ENCODE assay signal across 8 cellular contexts in the genomic region with DNA sequence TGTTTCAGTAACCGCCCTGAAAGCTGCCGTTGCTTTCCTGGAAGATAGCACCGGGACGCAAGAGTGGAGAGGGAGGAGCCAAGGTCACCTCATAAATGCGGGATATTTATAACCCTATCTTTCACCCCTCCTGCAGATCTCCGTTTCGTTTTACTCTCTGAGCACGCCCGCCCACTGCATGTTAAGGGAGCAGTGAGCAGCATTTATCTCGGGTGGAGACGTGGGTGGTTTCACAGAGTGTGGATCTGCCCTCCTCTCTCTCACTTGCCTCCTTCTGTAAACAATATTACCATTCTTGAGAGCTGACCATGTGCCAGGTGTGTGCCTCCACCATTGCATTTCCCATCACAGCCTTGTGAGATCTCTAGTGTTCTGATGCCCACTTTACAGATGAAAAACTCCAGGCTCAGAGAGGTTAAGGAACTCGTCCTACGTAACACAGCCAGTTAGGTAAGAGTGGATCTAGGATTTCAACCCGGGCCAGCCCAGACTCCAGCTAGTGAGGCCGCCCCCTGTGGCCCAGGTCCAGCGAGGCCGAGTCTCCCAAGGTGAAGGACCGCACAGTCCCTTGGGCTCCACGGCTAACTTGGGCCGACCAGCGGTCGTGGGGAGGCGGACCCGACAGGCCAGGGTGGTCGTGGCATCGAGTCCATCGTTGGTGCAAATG. TPM values are rescaled to one million over a fixed set of nuclear protein-coding genes. Genes with fewer than 3 reads are reported as not detected.
DNase-seq lines count a peak whose midpoint lies in the region; ATAC-seq and TF ChIP-seq lines count a peak whose summit lies in the region.

No MANE protein-coding gene starts in this region.

- peak overlapping the region; percentile 80 to 93 (median 90) for H3K4me3 Mint-ChIP-seq in naive B cell

- no peaks in the 10 kb centered on the region for H3K27me3 Mint-ChIP-seq in naive B cell

- TF ChIP-seq CTCF in LNCaP clone FGC (IDR thresholded peaks at IDR 0.05; ENCODE audit: control insufficient read depth, extremely low read depth, insufficient read depth) (no peak), WERI-Rb-1 (IDR thresholded peaks at IDR 0.05; ENCODE audit: low read depth, low read length) (no peak), esophagus muscularis mucosa (IDR thresholded peaks at IDR 0.05) (no peak), upper lobe of left lung (IDR thresholded peaks at IDR 0.05) (peak in 1 of 6 experiments; percentile 22)

- DNase-seq in LNCaP clone FGC (ENCODE audit: low read depth) (peak; percentile 96), WERI-Rb-1 (peak; percentile 70), esophagus muscularis mucosa (ENCODE audit: extremely low spot score) (no peak), naive B cell (peak; percentile 54), upper lobe of left lung (peak in 1 of 2 donors; percentile 84), activated gamma-delta T cell (lab: John Stamatoyannopoulos, UW) (no peak)

- H3K36me3 ChIP-seq in WERI-Rb-1 (no peaks in the 10 kb centered on the region), esophagus muscularis mucosa (no peaks in the 10 kb centered on the region), upper lobe of left lung (no peaks in the 10 kb centered on the region)

- ATAC-seq in GM21786 (IDR thresholded peaks at IDR 0.05; ENCODE audit: unreplicated experiment) (peak; percentile 29), naive B cell (ENCODE audit: low read depth in 2 of 2) (peak; percentile 56 to 65), upper lobe of left lung (ENCODE audit: low FRiP score in 2 of 2) (peak; percentile 77 to 92)

- H3K27ac ChIP-seq in WERI-Rb-1 (peak overlapping the region; percentile 89), esophagus muscularis mucosa (replicated peaks in 1 of 4) (peak overlapping the region; percentile 94 to 100 (median 97)), upper lobe of left lung (peak overlapping the region; percentile 84 to 99 (median 94))

- no peaks in the 10 kb centered on the region for H3K27me3 ChIP-seq in WERI-Rb-1 (ENCODE audit: insufficient read depth, low read depth, severe bottlenecking)
- H3K27me3 ChIP-seq in esophagus muscularis mucosa: peaks cover 0 to 4% (median 1%) of the 10 kb centered on the region in 4 donors
- H3K27me3 ChIP-seq in upper lobe of left lung: no peaks in the 10 kb centered on the region

- H3K4me3 ChIP-seq in GM08714 (ENCODE audit: low read length): peak overlapping the region; percentile 51; the same call in 1 of the 2 replicates
- H3K4me3 ChIP-seq in LNCaP clone FGC (ENCODE audit: low read depth, low read length): peak overlapping the region; percentile 60
- H3K4me3 ChIP-seq in WERI-Rb-1 (ENCODE audit: low read depth, low read length): peak overlapping the region; percentile 71
- peak overlapping the region; percentile 73 to 95 (median 86) for H3K4me3 ChIP-seq in esophagus muscularis mucosa
- H3K4me3 ChIP-seq in upper lobe of left lung: peak overlapping the region in 3 of 4 donors; percentile 62 to 90 (median 87)

- intact Hi-C loops in esophagus muscularis mucosa (cut with DNase I): no loop called here

- H3K9me3 Mint-ChIP-seq in naive B cell: no peaks in the 10 kb centered on the region

- H3K4me1 ChIP-seq in esophagus muscularis mucosa (peaks cover 22 to 89% (median 76%) of the 10 kb centered on the region in 4 donors), upper lobe of left lung (peaks cover 15 to 55% (median 34%) of the 10 kb centered on the region in 4 donors)

- no peak for TF ChIP-seq POLR2A in esophagus muscularis mucosa (IDR thresholded peaks at IDR 0.05; ENCODE audit: low read depth)
- TF ChIP-seq POLR2A in upper lobe of left lung (IDR thresholded peaks at IDR 0.05): peak in 1 of 4 donors; percentile 54

- peaks cover 5 to 7% of the 10 kb centered on the region in 2 donors for H3K36me3 Mint-ChIP-seq in naive B cell

- 26% methylated on average over 15 of the region's 27 CpGs for WGBS in esophagus muscularis mucosa
- 14 to 22% methylated on average over 16 to 27 of the region's 27 CpGs for WGBS in upper lobe of left lung, 2 donors

- peaks cover 41 to 77% (median 68%) of the 10 kb centered on the region in 3 donors for H3K4me1 Mint-ChIP-seq in naive B cell

- H3K27ac Mint-ChIP-seq in naive B cell: peak overlapping the region; percentile 87 to 99 (median 94)

- H3K9me3 ChIP-seq in WERI-Rb-1 (ENCODE audit: severe bottlenecking) (no peaks in the 10 kb centered on the region), esophagus muscularis mucosa (no peaks in the 10 kb centered on the region), upper lobe of left lung (no peaks in the 10 kb centered on the region)

- TF ChIP-seq EP300 in esophagus muscularis mucosa (IDR thresholded peaks at IDR 0.05): peak; percentile 94
- peak in 2 of 4 donors; percentile 91 to 99 for TF ChIP-seq EP300 in upper lobe of left lung (IDR thresholded peaks at IDR 0.05)

RNA-seq across cellular contexts. Expression of gene SEMA4B, which starts 16.9 kb away (rescaled TPM):
- total RNA-seq in esophagus muscularis mucosa (10 to 100 TPM; 30.7 to 68.3 (median 43.4) TPM), upper lobe of left lung (10 to 100 TPM; 47.6 to 81.3 (median 55.9) TPM)
- 100 to 1,000 TPM in 4 of 6 donors, 10 to 100 TPM in 2; 96.8 to 172 (median 103) TPM for polyA plus RNA-seq in naive B cell (ENCODE audit: low read depth in 6 of 6)

RNA-seq across cellular contexts. Expression of gene CIB1, which starts 49.5 kb away (rescaled TPM):
- total RNA-seq in esophagus muscularis mucosa (10 to 100 TPM; 27.2 to 49.0 (median 33.8) TPM), upper lobe of left lung (10 to 100 TPM; 40.9 to 89.6 (median 75.5) TPM)
- 100 to 1,000 TPM; 204 to 259 (median 235) TPM for polyA plus RNA-seq in naive B cell (ENCODE audit: low read depth in 6 of 6)

RNA-seq across cellular contexts. Expression of gene GDPGP1, which starts 49.8 kb away (rescaled TPM):
- total RNA-seq in esophagus muscularis mucosa (1 to 10 TPM; 3.8 to 7.4 (median 5.3) TPM), upper lobe of left lung (10 to 100 TPM in 3 of 6 donors, 1 to 10 TPM in 3; 7.2 to 27.2 (median 10.3) TPM)
- polyA plus RNA-seq in naive B cell (ENCODE audit: low read depth in 6 of 6): 1 to 10 TPM in 4 of 6 donors, under 1 TPM in 2; 0.70 to 2.1 (median 1.3) TPM

Comparison
In these comparisons a context has a peak if more than half of its experiments do, and no peak if none do; other contexts are left out.
1. ATAC-seq: peak in every context shown above with its lines; median percentile 84 in upper lobe of left lung; 60 in naive B cell; 29 in GM21786.
2. DNase-seq: peak in LNCaP clone FGC (single experiment), WERI-Rb-1 (single experiment) and naive B cell (single experiment); none in esophagus muscularis mucosa (single experiment) and activated gamma-delta T cell (single experiment).
3. Peak in every context shown above with its lines, with median percentiles within 50 percentile points of each other: H3K4me3 ChIP-seq and H3K27ac ChIP-seq.